ENCODE assay signal across 10 cellular contexts in genomic region chr1:224456637-224456953, GRCh38. TPM values are rescaled to one million over a fixed set of nuclear protein-coding genes. Genes with fewer than 3 reads are reported as not detected.
DNase-seq lines count a peak whose midpoint lies in the region; ATAC-seq and TF ChIP-seq lines count a peak whose summit lies in the region.
"Had no signal": no experiment of that assay in that cellular context is flagged by ENCODE, and none has a peak within 500 bp of the region (broad histone marks: within the 10 kb centered on the region; RNA-seq: fewer than 3 reads in every experiment).

No MANE protein-coding gene starts in this region.

- H2BK15ac ChIP-seq in mesendoderm (replicated peaks; ENCODE audit: low read depth) = no peak overlapping the region

- H3K4me3 ChIP-seq in body of pancreas = no peak overlapping the region
- no peak overlapping the region for H3K4me3 ChIP-seq in mesendoderm (ENCODE audit: low read length)
- no peak overlapping the region for H3K4me3 ChIP-seq in testis

- 78 to 85% methylated on average over 7 of the region's 7 CpGs for WGBS in body of pancreas, 2 donors
- no CpG with 5 or more reads among the region's 7 CpGs for WGBS in mesendoderm (ENCODE audit: extremely low coverage, insufficient coverage, low lambda C conversion rate)
- WGBS in testis, 2 donors = 67 to 90% methylated on average over 6 to 7 of the region's 7 CpGs

- H3K27me3 Mint-ChIP-seq in T-helper 2 cell treated with Interferon-gamma antibody and Interleukin-4, amounts not matched to agents 5 μg/mL and 100 μg/mL, for 36 hours (ENCODE audit: low read depth) = no peaks in the 10 kb centered on the region

- no peak overlapping the region for H3K23ac ChIP-seq in mesendoderm (ENCODE audit: low read length)

- intact Hi-C loops in body of pancreas (cut with DNase I) = no loop called here
- intact Hi-C loops in testis (cut with DNase I; ENCODE audit: low total_unique reads) = loop anchor here (10.0 kb wide), 1 partner anchor 272 kb away; the partner anchor contains the start of gene DEGS1

- H3K9ac ChIP-seq in mesendoderm (ENCODE audit: low read length) = no peak overlapping the region

- ATAC-seq in body of pancreas (no peak), HG02763 (IDR thresholded peaks at IDR 0.05; ENCODE audit: unreplicated experiment) (no peak)

- H3K9me3 ChIP-seq in body of pancreas = no peaks in the 10 kb centered on the region
- H3K9me3 ChIP-seq in testis = no peaks in the 10 kb centered on the region

- no peak for DNase-seq in T-helper 2 cell treated with Interferon-gamma antibody and Interleukin-4, amounts not matched to agents 5 μg/mL and 100 μg/mL, for 36 hours (ENCODE audit: low spot score)
- DNase-seq in T-helper 2 cell (no peak), body of pancreas (no peak), mesendoderm (no peak), testis (no peak), NOMO-1 (lab: John Stamatoyannopoulos, UW; ENCODE audit: unreplicated experiment in 2 of 2) (no peak), ecto neural progenitor cell (ENCODE audit: low spot score) (no peak)
- DNase-seq: activated CD4-positive, alpha-beta T cell treated with anti-CD3 and anti-CD28 coated beads for 48 hours; stimulated activated CD4-positive, alpha-beta T cell treated with anti-CD3 and anti-CD28 coated beads, Interleukin-4, amount 100 ng/mL, for 24 hours had no signal

- H3K36me3 ChIP-seq in body of pancreas (replicated peaks in 1 of 2; ENCODE audit: insufficient read depth in 1 of 2, low read depth in 2 of 2) (no peaks in the 10 kb centered on the region), mesendoderm (ENCODE audit: control insufficient read depth, insufficient read depth, low read length) (no peaks in the 10 kb centered on the region), testis (ENCODE audit: low read depth, missing control alignments) (no peaks in the 10 kb centered on the region)

- H3K18ac ChIP-seq in mesendoderm (ENCODE audit: low read length) = no peak overlapping the region

- H3K9me3 Mint-ChIP-seq in T-helper 2 cell treated with Interferon-gamma antibody and Interleukin-4, amounts not matched to agents 5 μg/mL and 100 μg/mL, for 36 hours = no peaks in the 10 kb centered on the region

- H3K4me3 Mint-ChIP-seq in T-helper 2 cell treated with Interferon-gamma antibody and Interleukin-4, amounts not matched to agents 5 μg/mL and 100 μg/mL, for 36 hours = peak overlapping the region; percentile 34

- peaks cover 18% of the 10 kb centered on the region for H3K4me1 Mint-ChIP-seq in T-helper 2 cell treated with Interferon-gamma antibody and Interleukin-4, amounts not matched to agents 5 μg/mL and 100 μg/mL, for 36 hours (ENCODE audit: low read depth)

- H3K4ac ChIP-seq in mesendoderm (ENCODE audit: low read depth, low read length) = no peak overlapping the region

- no peak overlapping the region for H4K8ac ChIP-seq in mesendoderm (ENCODE audit: low read depth, low read length)

- H3K79me2 ChIP-seq in mesendoderm (ENCODE audit: control insufficient read depth, insufficient read depth, low read length) = no peaks in the 10 kb centered on the region

- no peak overlapping the region for H4K5ac ChIP-seq in mesendoderm (ENCODE audit: low read length)

- no peaks in the 10 kb centered on the region for H3K79me1 ChIP-seq in mesendoderm (ENCODE audit: low read length)

- H2BK120ac ChIP-seq in mesendoderm (ENCODE audit: low read depth, low read length) = no peak overlapping the region

- H3K27me3 ChIP-seq in body of pancreas (no peaks in the 10 kb centered on the region), mesendoderm (ENCODE audit: insufficient read depth, low read length, poor library complexity) (no peaks in the 10 kb centered on the region), testis (no peaks in the 10 kb centered on the region)

- H3K4me2 ChIP-seq in mesendoderm (ENCODE audit: low read length) = no peak overlapping the region

- H3K56ac ChIP-seq in mesendoderm (ENCODE audit: low read length) = peak overlapping the region; percentile 76

- no peak overlapping the region for H3K27ac Mint-ChIP-seq in T-helper 2 cell treated with Interferon-gamma antibody and Interleukin-4, amounts not matched to agents 5 μg/mL and 100 μg/mL, for 36 hours

- H3K27ac ChIP-seq in body of pancreas (peak overlapping the region; percentile 23 to 73 (median 60)), mesendoderm (ENCODE audit: low read depth, low read length) (no peak overlapping the region), testis (peak overlapping the region; percentile 33 to 84)

- no peak for TF ChIP-seq POLR2A in body of pancreas (IDR thresholded peaks at IDR 0.05)
- no peak for TF ChIP-seq POLR2A in testis (IDR thresholded peaks at IDR 0.05)

- no peak for TF ChIP-seq CTCF in body of pancreas (IDR thresholded peaks at IDR 0.05)
- no peak for TF ChIP-seq CTCF in testis (IDR thresholded peaks at IDR 0.05)

- H2BK5ac ChIP-seq in mesendoderm (ENCODE audit: low read length) = peak overlapping the region; percentile 30

- H3K36me3 Mint-ChIP-seq in T-helper 2 cell treated with Interferon-gamma antibody and Interleukin-4, amounts not matched to agents 5 μg/mL and 100 μg/mL, for 36 hours (ENCODE audit: low read depth) = peaks cover 1% of the 10 kb centered on the region

- H3K4me1 ChIP-seq in body of pancreas (peaks cover 25% of the 10 kb centered on the region), mesendoderm (ENCODE audit: control insufficient read depth, low read depth, low read length) (peaks cover 3% of the 10 kb centered on the region), testis (peaks cover 15% of the 10 kb centered on the region)

- no peak overlapping the region for H2AK5ac ChIP-seq in mesendoderm (ENCODE audit: low read length)

RNA-seq across cellular contexts. Expression of gene WDR26, which starts 22.0 kb away (rescaled TPM):
- total RNA-seq in body of pancreas (10 to 100 TPM; 29.3 to 49.3 TPM), testis (100 to 1,000 TPM in 1 of 2 donors, 10 to 100 TPM in 1; 86.1 to 104 TPM)
- polyA plus RNA-seq in mesendoderm (2013, experiment 1 of 2) = 35.6 TPM
- polyA plus RNA-seq in mesendoderm (2013, experiment 2 of 2) = 34.1 TPM
- 105 TPM for polyA plus RNA-seq in testis (ENCODE audit: insufficient read depth, low read depth, low replicate concordance)
